33 cellular contexts compared by ENCODE assay signal in genomic region chr3:84042717-84043116, GRCh38.
"Had no signal": no experiment of that assay in that cellular context is flagged by ENCODE, and none has a peak within 500 bp of the region (broad histone marks: within the 10 kb centered on the region; RNA-seq: fewer than 3 reads in every experiment).

No MANE protein-coding gene starts in this region.

- ATAC-seq: activated CD4-positive, alpha-beta T cell treated with anti-CD3 and anti-CD28 coated beads for 36 hours; activated CD4-positive, CD25-positive, alpha-beta regulatory T cell treated with anti-CD3 and anti-CD28 coated beads, Interleukin-2, amount 50 U/mL, for 24 hours; activated CD8-positive, alpha-beta memory T cell treated with anti-CD3 and anti-CD28 coated beads, Interleukin-2, amount 10 ng/mL, durations not matched to agents 7 days and 5 days; activated CD8-positive, alpha-beta T cell treated with anti-CD3 and anti-CD28 coated beads, Interleukin-2, amount 10 ng/mL, durations not matched to agents 7 days and 5 days; activated naive CD8-positive, alpha-beta T cell treated with anti-CD3 and anti-CD28 coated beads, Interleukin-2, amount 50 U/mL, for 24 hours; gastroesophageal sphincter; T-helper 17 cell had no signal

- H3K4me1 Mint-ChIP-seq: activated B cell treated with CpG ODN at 0.5 μM for 24 hours; activated CD4-positive, alpha-beta T cell treated with anti-CD3 and anti-CD28 coated beads for 36 hours; activated CD4-positive, alpha-beta T cell treated with anti-CD3 and anti-CD28 coated beads, Interleukin-2, amount 10 ng/mL, durations not matched to agents 24 days and 14 days; activated CD8-positive, alpha-beta memory T cell treated with anti-CD3 and anti-CD28 coated beads, Interleukin-2, amount 10 ng/mL, durations not matched to agents 7 days and 5 days; activated naive CD4-positive, alpha-beta T cell treated with anti-CD3 and anti-CD28 coated beads, Interleukin-2, amount 50 U/mL, for 24 hours; activated naive CD8-positive, alpha-beta T cell treated with anti-CD3 and anti-CD28 coated beads for 36 hours; activated naive CD8-positive, alpha-beta T cell treated with anti-CD3 and anti-CD28 coated beads, Interleukin-2, amount 50 U/mL, for 24 hours; T-helper 17 cell had no signal

- DNase-seq: activated B cell treated with CpG ODN at 0.5 μM for 24 hours; activated CD4-positive, alpha-beta memory T cell treated with anti-CD3 and anti-CD28 coated beads for 36 hours; activated CD4-positive, alpha-beta T cell treated with anti-CD3 and anti-CD28 coated beads for 36 hours; activated CD4-positive, alpha-beta T cell treated with anti-CD3 and anti-CD28 coated beads, Interleukin-2, amount 10 ng/mL, durations not matched to agents 24 days and 14 days; activated CD8-positive, alpha-beta memory T cell treated with anti-CD3 and anti-CD28 coated beads, Interleukin-2, amount 10 ng/mL, durations not matched to agents 7 days and 5 days; activated CD8-positive, alpha-beta memory T cell treated with anti-CD3 and anti-CD28 coated beads, Interleukin-2, amount 50 U/mL, for 4 hours; activated CD8-positive, alpha-beta T cell treated with anti-CD3 and anti-CD28 coated beads, Interleukin-2, amount 10 ng/mL, durations not matched to agents 7 days and 5 days; activated effector memory CD4-positive, alpha-beta T cell treated with anti-CD3 and anti-CD28 coated beads, Interleukin-2, amount 50 U/mL, for 16 hours; activated naive CD4-positive, alpha-beta T cell treated with anti-CD3 and anti-CD28 coated beads for 36 hours; activated naive CD8-positive, alpha-beta T cell treated with anti-CD3 and anti-CD28 coated beads for 36 hours; activated naive CD8-positive, alpha-beta T cell treated with anti-CD3 and anti-CD28 coated beads, Interleukin-2, amount 50 U/mL, for 24 hours; activated T-cell treated with anti-CD3 and anti-CD28 coated beads, Interleukin-2, amount 50 U/mL, for 1 hour; activated T-cell treated with anti-CD3 and anti-CD28 coated beads, Interleukin-2, amount 50 U/mL, for 48 hours; adrenal gland; amygdala; aorta; central memory CD4-positive, alpha-beta T cell; cerebellar nuclear complex; colonic mucosa; effector CD8-positive, alpha-beta T cell; esophagus squamous epithelium; foreskin melanocyte; T-helper 1 cell; T-helper 17 cell; T1000; WERI-Rb-1 had no signal

- H3K9me3 Mint-ChIP-seq: activated CD4-positive, alpha-beta T cell treated with anti-CD3 and anti-CD28 coated beads, Interleukin-2, amount 10 ng/mL, durations not matched to agents 24 days and 14 days; activated naive CD8-positive, alpha-beta T cell treated with anti-CD3 and anti-CD28 coated beads for 36 hours; activated naive CD8-positive, alpha-beta T cell treated with anti-CD3 and anti-CD28 coated beads, Interleukin-2, amount 50 U/mL, for 24 hours had no signal

- H3K27ac Mint-ChIP-seq: activated B cell treated with CpG ODN at 0.5 μM for 24 hours; activated CD4-positive, alpha-beta memory T cell treated with anti-CD3 and anti-CD28 coated beads for 36 hours; activated CD4-positive, alpha-beta T cell treated with anti-CD3 and anti-CD28 coated beads for 36 hours; activated CD4-positive, alpha-beta T cell treated with anti-CD3 and anti-CD28 coated beads, Interleukin-2, amount 10 ng/mL, durations not matched to agents 24 days and 14 days; activated CD8-positive, alpha-beta memory T cell treated with anti-CD3 and anti-CD28 coated beads, Interleukin-2, amount 10 ng/mL, durations not matched to agents 7 days and 5 days; activated CD8-positive, alpha-beta T cell treated with anti-CD3 and anti-CD28 coated beads, Interleukin-2, amount 10 ng/mL, durations not matched to agents 7 days and 5 days; activated naive CD4-positive, alpha-beta T cell treated with anti-CD3 and anti-CD28 coated beads for 36 hours; activated naive CD4-positive, alpha-beta T cell treated with anti-CD3 and anti-CD28 coated beads, Interleukin-2, amount 50 U/mL, for 24 hours; activated naive CD8-positive, alpha-beta T cell treated with anti-CD3 and anti-CD28 coated beads for 36 hours; activated naive CD8-positive, alpha-beta T cell treated with anti-CD3 and anti-CD28 coated beads, Interleukin-2, amount 50 U/mL, for 24 hours; activated T-helper 1 cell treated with anti-CD3 and anti-CD28 coated beads, Interleukin-12 subunit alpha, Interleukin-12 subunit beta, Interleukin-2, Interleukin-4 antibody, amounts not matched to agents 30 ng/mL and 10 ng/mL and 1 ng/mL, durations not matched to agents 14 hours and 24 hours and 36 hours; activated T-helper 2 cell treated with anti-CD3 and anti-CD28 coated beads, Interferon-gamma antibody, Interleukin-2, Interleukin-4, amounts not matched to agents 10 μg/mL and 5 μg/mL and 100 μg/mL, durations not matched to agents 14 hours and 24 hours and 36 hours; brain; T-helper 17 cell; T-helper 2 cell treated with Interferon-gamma antibody and Interleukin-4, amounts not matched to agents 5 μg/mL and 100 μg/mL, for 36 hours had no signal

- H3K4me3 Mint-ChIP-seq: activated B cell treated with CpG ODN at 0.5 μM for 24 hours; activated CD4-positive, alpha-beta memory T cell treated with anti-CD3 and anti-CD28 coated beads for 36 hours; activated CD4-positive, alpha-beta T cell treated with anti-CD3 and anti-CD28 coated beads for 36 hours; activated CD4-positive, alpha-beta T cell treated with anti-CD3 and anti-CD28 coated beads, Interleukin-2, amount 10 ng/mL, durations not matched to agents 24 days and 14 days; activated CD8-positive, alpha-beta memory T cell treated with anti-CD3 and anti-CD28 coated beads, Interleukin-2, amount 10 ng/mL, durations not matched to agents 7 days and 5 days; activated CD8-positive, alpha-beta T cell treated with anti-CD3 and anti-CD28 coated beads, Interleukin-2, amount 10 ng/mL, durations not matched to agents 7 days and 5 days; activated naive CD4-positive, alpha-beta T cell treated with anti-CD3 and anti-CD28 coated beads for 36 hours; activated naive CD4-positive, alpha-beta T cell treated with anti-CD3 and anti-CD28 coated beads, Interleukin-2, amount 50 U/mL, for 24 hours; activated naive CD8-positive, alpha-beta T cell treated with anti-CD3 and anti-CD28 coated beads for 36 hours; activated naive CD8-positive, alpha-beta T cell treated with anti-CD3 and anti-CD28 coated beads, Interleukin-2, amount 50 U/mL, for 24 hours; activated T-helper 1 cell treated with anti-CD3 and anti-CD28 coated beads, Interleukin-12 subunit alpha, Interleukin-12 subunit beta, Interleukin-2, Interleukin-4 antibody, amounts not matched to agents 30 ng/mL and 10 ng/mL and 1 ng/mL, durations not matched to agents 14 hours and 24 hours and 36 hours; brain; T-helper 17 cell; T-helper 2 cell treated with Interferon-gamma antibody and Interleukin-4, amounts not matched to agents 5 μg/mL and 100 μg/mL, for 36 hours had no signal

- H3K27me3 Mint-ChIP-seq: activated B cell treated with CpG ODN at 0.5 μM for 24 hours; activated CD4-positive, alpha-beta memory T cell treated with anti-CD3 and anti-CD28 coated beads for 36 hours; activated CD4-positive, alpha-beta T cell treated with anti-CD3 and anti-CD28 coated beads for 36 hours; activated CD4-positive, alpha-beta T cell treated with anti-CD3 and anti-CD28 coated beads, Interleukin-2, amount 10 ng/mL, durations not matched to agents 24 days and 14 days; activated CD8-positive, alpha-beta memory T cell treated with anti-CD3 and anti-CD28 coated beads, Interleukin-2, amount 10 ng/mL, durations not matched to agents 7 days and 5 days; activated naive CD4-positive, alpha-beta T cell treated with anti-CD3 and anti-CD28 coated beads, Interleukin-2, amount 50 U/mL, for 24 hours; activated naive CD8-positive, alpha-beta T cell treated with anti-CD3 and anti-CD28 coated beads for 36 hours; activated naive CD8-positive, alpha-beta T cell treated with anti-CD3 and anti-CD28 coated beads, Interleukin-2, amount 50 U/mL, for 24 hours; T-helper 17 cell had no signal

- H3K36me3 Mint-ChIP-seq: activated CD4-positive, alpha-beta memory T cell treated with anti-CD3 and anti-CD28 coated beads for 36 hours; activated CD8-positive, alpha-beta memory T cell treated with anti-CD3 and anti-CD28 coated beads, Interleukin-2, amount 10 ng/mL, durations not matched to agents 7 days and 5 days; activated naive CD4-positive, alpha-beta T cell treated with anti-CD3 and anti-CD28 coated beads, Interleukin-2, amount 50 U/mL, for 24 hours; activated naive CD8-positive, alpha-beta T cell treated with anti-CD3 and anti-CD28 coated beads for 36 hours; brain had no signal
